Comparison of ENCODE assay signal across 9 cellular contexts in the genomic region with DNA sequence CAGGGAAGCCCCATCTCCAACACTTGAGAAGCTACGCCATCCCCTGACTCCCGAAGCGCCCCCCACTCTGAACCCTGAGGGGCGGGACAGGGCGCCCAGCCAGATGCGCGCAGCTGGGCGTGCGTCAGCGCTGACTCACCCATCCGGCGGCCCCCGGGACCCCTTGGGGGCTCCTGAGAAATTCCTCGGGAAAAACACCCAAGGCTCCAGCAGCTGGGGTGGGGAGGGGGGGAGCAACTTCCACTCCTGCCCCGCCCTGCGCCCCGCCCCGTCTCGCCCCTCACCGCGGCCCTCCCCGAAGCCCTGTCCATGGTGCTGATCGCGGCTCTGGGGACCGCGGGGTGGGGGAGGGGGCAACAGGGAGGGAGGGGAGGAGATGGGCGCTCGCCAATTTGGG. TPM values are rescaled to one million over a fixed set of nuclear protein-coding genes. Genes with fewer than 3 reads are reported as not detected.
DNase-seq lines count a peak whose midpoint lies in the region; ATAC-seq, FAIRE-seq and TF ChIP-seq lines count a peak whose summit lies in the region.
"Had no signal": no experiment of that assay in that cellular context is flagged by ENCODE, and none has a peak within 500 bp of the region (broad histone marks: within the 10 kb centered on the region; RNA-seq: fewer than 3 reads in every experiment).

No MANE protein-coding gene starts in this region.

- no peaks in the 10 kb centered on the region for H3K9me3 Mint-ChIP-seq in WTC11
- peaks cover 0 to 2% of the 10 kb centered on the region in 2 donors for H3K9me3 Mint-ChIP-seq in effector memory CD8-positive, alpha-beta T cell
- peaks cover 6 to 9% of the 10 kb centered on the region in 2 donors for H3K9me3 Mint-ChIP-seq in stimulated activated naive B cell treated with anti-CD40 and anti-IgM and Interleukin-4, amounts not matched to agents 10 μg/mL and 1 μg/mL and 100 μg/mL, for 72 hours
- H3K9me3 Mint-ChIP-seq: stimulated activated naive CD8-positive, alpha-beta T cell treated with anti-CD3 and anti-CD28 coated beads, Interleukin-15, Interleukin-2, amounts not matched to agents 100 ng/mL and 50 ng/mL, for 24 hours had no signal

- no peak overlapping the region for H3K4me3 ChIP-seq in mucosa of descending colon

- TF ChIP-seq CTCF in WTC11 (IDR thresholded peaks at IDR 0.05) (no peak), mucosa of descending colon (IDR thresholded peaks at IDR 0.05) (no peak)

- FAIRE-seq in urothelium cell line (lab: Jason Lieb, UNC), result no peak

- ATAC-seq in WTC11 (peak; percentile 67), mucosa of descending colon (peak; percentile 52)
- peak; percentile 58 for ATAC-seq in effector memory CD8-positive, alpha-beta T cell (replicated peaks)
- ATAC-seq in stimulated activated naive B cell treated with anti-CD40 and anti-IgM and Interleukin-4, amounts not matched to agents 10 μg/mL and 1 μg/mL and 100 μg/mL, for 72 hours (replicated peaks), result no peak

- no peaks in the 10 kb centered on the region for H3K36me3 Mint-ChIP-seq in WTC11
- H3K36me3 Mint-ChIP-seq in effector memory CD8-positive, alpha-beta T cell (ENCODE audit: insufficient read depth), result peaks cover 9% of the 10 kb centered on the region
- H3K36me3 Mint-ChIP-seq in stimulated activated naive B cell treated with anti-CD40 and anti-IgM and Interleukin-4, amounts not matched to agents 10 μg/mL and 1 μg/mL and 100 μg/mL, for 72 hours, result peaks cover 7 to 14% of the 10 kb centered on the region in 2 donors

- no peak overlapping the region for H3K27ac Mint-ChIP-seq in WTC11
- H3K27ac Mint-ChIP-seq in effector memory CD8-positive, alpha-beta T cell, result peak overlapping the region in 1 of 2 donors; percentile 4
- no peak overlapping the region for H3K27ac Mint-ChIP-seq in stimulated activated naive B cell treated with anti-CD40 and anti-IgM and Interleukin-4, amounts not matched to agents 10 μg/mL and 1 μg/mL and 100 μg/mL, for 72 hours
- H3K27ac Mint-ChIP-seq: stimulated activated naive CD8-positive, alpha-beta T cell treated with anti-CD3 and anti-CD28 coated beads, Interleukin-15, Interleukin-2, amounts not matched to agents 100 ng/mL and 50 ng/mL, for 24 hours had no signal

- H3K4me3 Mint-ChIP-seq in WTC11, result peak overlapping the region; percentile 61
- peak overlapping the region; percentile 54 to 70 for H3K4me3 Mint-ChIP-seq in effector memory CD8-positive, alpha-beta T cell
- no peak overlapping the region for H3K4me3 Mint-ChIP-seq in stimulated activated naive B cell treated with anti-CD40 and anti-IgM and Interleukin-4, amounts not matched to agents 10 μg/mL and 1 μg/mL and 100 μg/mL, for 72 hours

- no peaks in the 10 kb centered on the region for H3K9me3 ChIP-seq in mucosa of descending colon

- H3K27me3 Mint-ChIP-seq in WTC11 (ENCODE audit: low read depth), result peaks cover 67% of the 10 kb centered on the region
- peaks cover 84 to 94% of the 10 kb centered on the region in 2 donors for H3K27me3 Mint-ChIP-seq in effector memory CD8-positive, alpha-beta T cell
- peaks cover 66 to 87% of the 10 kb centered on the region in 2 donors for H3K27me3 Mint-ChIP-seq in stimulated activated naive B cell treated with anti-CD40 and anti-IgM and Interleukin-4, amounts not matched to agents 10 μg/mL and 1 μg/mL and 100 μg/mL, for 72 hours

- POLR2A ChIA-PET in WTC11 (lab: Charles Lee), result no interaction called here

- peaks cover 10% of the 10 kb centered on the region for H3K4me1 Mint-ChIP-seq in WTC11
- H3K4me1 Mint-ChIP-seq in effector memory CD8-positive, alpha-beta T cell (ENCODE audit: low read depth in 2 of 2), result peaks cover 29 to 38% of the 10 kb centered on the region in 2 donors
- peaks cover 15 to 19% of the 10 kb centered on the region in 2 donors for H3K4me1 Mint-ChIP-seq in stimulated activated naive B cell treated with anti-CD40 and anti-IgM and Interleukin-4, amounts not matched to agents 10 μg/mL and 1 μg/mL and 100 μg/mL, for 72 hours

- DNase-seq in EL (peak; percentile 90), WTC11 (ENCODE audit: low spot score) (peak; percentile 79), mucosa of descending colon (peak; percentile 60 to 68 (median 61)), urothelium cell line (ENCODE audit: low spot score) (peak; percentile 77), NCI-H510A (lab: John Stamatoyannopoulos, UW) (no peak), pons (ENCODE audit: low spot score) (no peak)
- peak; percentile 40 to 61 (median 48) for DNase-seq in effector memory CD8-positive, alpha-beta T cell
- no peak for DNase-seq in stimulated activated naive B cell treated with anti-CD40 and anti-IgM and Interleukin-4, amounts not matched to agents 10 μg/mL and 1 μg/mL and 100 μg/mL, for 72 hours

- intact Hi-C loops in mucosa of descending colon (cut with DNase I, micrococcal nuclease), result no loop called here

- H3K4me1 ChIP-seq in mucosa of descending colon (ENCODE audit: low read depth), result peaks cover 13% of the 10 kb centered on the region

- H3K36me3 ChIP-seq in mucosa of descending colon (ENCODE audit: low read depth), result no peaks in the 10 kb centered on the region

- CTCF ChIA-PET in WTC11 (lab: Charles Lee), result interaction anchor here (0.7 to 7.8 kb wide), 4 partner anchors 8 to 78 kb away, joined by 3 to 66 read pairs (median 8); no protein-coding TSS in a partner anchor

TF ChIP-seq in WTC11, 78 proteins besides CTCF, POLR2A, EP300 and RAD21 (continues in another document):
- TF ChIP-seq NR3C1 (CRISPR knock-in tag; conservative IDR thresholded peaks at IDR 0.05; ENCODE audit: low read depth) (no peak), FOXJ3 (CRISPR knock-in tag; IDR thresholded peaks at IDR 0.05; ENCODE audit: borderline replicate concordance) (no peak), RELA (CRISPR knock-in tag; IDR thresholded peaks at IDR 0.05; ENCODE audit: borderline replicate concordance) (peak; percentile 55; the same call in 1 of the 2 replicates), ELF4 (CRISPR knock-in tag; IDR thresholded peaks at IDR 0.05; ENCODE audit: low read depth) (no peak), ZNF121 (CRISPR knock-in tag; IDR thresholded peaks at IDR 0.05) (no peak), ZBTB21 (CRISPR knock-in tag; IDR thresholded peaks at IDR 0.05; ENCODE audit: borderline replicate concordance) (no peak), FOXP1 (CRISPR knock-in tag; IDR thresholded peaks at IDR 0.05; ENCODE audit: borderline replicate concordance) (peak; percentile 83), ESRRA (CRISPR knock-in tag; IDR thresholded peaks at IDR 0.05; ENCODE audit: borderline replicate concordance) (peak; percentile 62; the same call in 1 of the 2 replicates), ETV6 (CRISPR knock-in tag; IDR thresholded peaks at IDR 0.05) (no peak)
- TF ChIP-seq, protein P1, sequence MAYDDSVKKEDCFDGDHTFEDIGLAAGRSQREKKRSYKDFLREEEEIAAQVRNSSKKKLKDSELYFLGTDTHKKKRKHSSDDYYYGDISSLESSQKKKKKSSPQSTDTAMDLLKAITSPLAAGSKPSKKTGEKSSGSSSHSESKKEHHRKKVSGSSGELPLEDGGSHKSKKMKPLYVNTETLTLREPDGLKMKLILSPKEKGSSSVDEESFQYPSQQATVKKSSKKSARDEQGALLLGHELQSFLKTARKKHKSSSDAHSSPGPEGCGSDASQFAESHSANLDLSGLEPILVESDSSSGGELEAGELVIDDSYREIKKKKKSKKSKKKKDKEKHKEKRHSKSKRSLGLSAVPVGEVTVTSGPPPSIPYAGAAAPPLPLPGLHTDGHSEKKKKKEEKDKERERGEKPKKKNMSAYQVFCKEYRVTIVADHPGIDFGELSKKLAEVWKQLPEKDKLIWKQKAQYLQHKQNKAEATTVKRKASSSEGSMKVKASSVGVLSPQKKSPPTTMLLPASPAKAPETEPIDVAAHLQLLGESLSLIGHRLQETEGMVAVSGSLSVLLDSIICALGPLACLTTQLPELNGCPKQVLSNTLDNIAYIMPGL (CRISPR knock-in tag; IDR thresholded peaks at IDR 0.05), result no peak
- TF ChIP-seq, protein P2, sequence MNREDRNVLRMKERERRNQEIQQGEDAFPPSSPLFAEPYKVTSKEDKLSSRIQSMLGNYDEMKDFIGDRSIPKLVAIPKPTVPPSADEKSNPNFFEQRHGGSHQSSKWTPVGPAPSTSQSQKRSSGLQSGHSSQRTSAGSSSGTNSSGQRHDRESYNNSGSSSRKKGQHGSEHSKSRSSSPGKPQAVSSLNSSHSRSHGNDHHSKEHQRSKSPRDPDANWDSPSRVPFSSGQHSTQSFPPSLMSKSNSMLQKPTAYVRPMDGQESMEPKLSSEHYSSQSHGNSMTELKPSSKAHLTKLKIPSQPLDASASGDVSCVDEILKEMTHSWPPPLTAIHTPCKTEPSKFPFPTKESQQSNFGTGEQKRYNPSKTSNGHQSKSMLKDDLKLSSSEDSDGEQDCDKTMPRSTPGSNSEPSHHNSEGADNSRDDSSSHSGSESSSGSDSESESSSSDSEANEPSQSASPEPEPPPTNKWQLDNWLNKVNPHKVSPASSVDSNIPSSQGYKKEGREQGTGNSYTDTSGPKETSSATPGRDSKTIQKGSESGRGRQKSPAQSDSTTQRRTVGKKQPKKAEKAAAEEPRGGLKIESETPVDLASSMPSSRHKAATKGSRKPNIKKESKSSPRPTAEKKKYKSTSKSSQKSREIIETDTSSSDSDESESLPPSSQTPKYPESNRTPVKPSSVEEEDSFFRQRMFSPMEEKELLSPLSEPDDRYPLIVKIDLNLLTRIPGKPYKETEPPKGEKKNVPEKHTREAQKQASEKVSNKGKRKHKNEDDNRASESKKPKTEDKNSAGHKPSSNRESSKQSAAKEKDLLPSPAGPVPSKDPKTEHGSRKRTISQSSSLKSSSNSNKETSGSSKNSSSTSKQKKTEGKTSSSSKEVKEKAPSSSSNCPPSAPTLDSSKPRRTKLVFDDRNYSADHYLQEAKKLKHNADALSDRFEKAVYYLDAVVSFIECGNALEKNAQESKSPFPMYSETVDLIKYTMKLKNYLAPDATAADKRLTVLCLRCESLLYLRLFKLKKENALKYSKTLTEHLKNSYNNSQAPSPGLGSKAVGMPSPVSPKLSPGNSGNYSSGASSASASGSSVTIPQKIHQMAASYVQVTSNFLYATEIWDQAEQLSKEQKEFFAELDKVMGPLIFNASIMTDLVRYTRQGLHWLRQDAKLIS (CRISPR knock-in tag; IDR thresholded peaks at IDR 0.05; ENCODE audit: borderline replicate concordance), result no peak
- TF ChIP-seq, protein P3, sequence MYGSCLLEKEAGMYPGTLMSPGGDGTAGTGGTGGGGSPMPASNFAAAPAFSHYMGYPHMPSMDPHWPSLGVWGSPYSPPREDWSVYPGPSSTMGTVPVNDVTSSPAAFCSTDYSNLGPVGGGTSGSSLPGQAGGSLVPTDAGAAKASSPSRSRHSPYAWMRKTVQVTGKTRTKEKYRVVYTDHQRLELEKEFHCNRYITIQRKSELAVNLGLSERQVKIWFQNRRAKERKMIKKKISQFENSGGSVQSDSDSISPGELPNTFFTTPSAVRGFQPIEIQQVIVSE (CRISPR knock-in tag; IDR thresholded peaks at IDR 0.05; ENCODE audit: borderline replicate concordance), result no peak

RNA-seq across cellular contexts. Expression of a gene that starts 1.0 kb away (rescaled TPM):
- total RNA-seq in WTC11 (2021) (0.81 to 1.2 TPM (median 0.96 TPM) in 3 replicates), mucosa of descending colon (1 to 10 TPM; 1.9 to 7.2 (median 5.5) TPM)

RNA-seq across cellular contexts. Expression of a gene that starts 4.0 kb away (rescaled TPM):
- total RNA-seq in WTC11 (2021) (0.27 TPM in 1 of 3 replicates, not detected in the others), mucosa of descending colon (not detected)

Comparison
In these comparisons a context has a peak if more than half of its experiments do, and no peak if none do; other contexts are left out.
1. DNase-seq: peak in EL (single experiment), WTC11 (single experiment), effector memory CD8-positive, alpha-beta T cell (3 of 3), mucosa of descending colon (3 of 3) and urothelium cell line (single experiment); none in stimulated activated naive B cell treated with anti-CD40 and anti-IgM and Interleukin-4, amounts not matched to agents 10 μg/mL and 1 μg/mL and 100 μg/mL, for 72 hours (single experiment), NCI-H510A (single experiment) and pons (single experiment).
2. ATAC-seq: peak in WTC11 (single experiment), effector memory CD8-positive, alpha-beta T cell (single experiment) and mucosa of descending colon (single experiment); none in stimulated activated naive B cell treated with anti-CD40 and anti-IgM and Interleukin-4, amounts not matched to agents 10 μg/mL and 1 μg/mL and 100 μg/mL, for 72 hours (0 of 2).
3. H3K4me3 Mint-ChIP-seq: peak in WTC11 (single experiment) and effector memory CD8-positive, alpha-beta T cell (2 of 2); none in stimulated activated naive B cell treated with anti-CD40 and anti-IgM and Interleukin-4, amounts not matched to agents 10 μg/mL and 1 μg/mL and 100 μg/mL, for 72 hours (0 of 2).